In genomic region chr3:177795866-177796265, GRCh38 we compare ENCODE assay signal across 18 cellular contexts.
DNase-seq lines count a peak whose midpoint lies in the region; TF ChIP-seq lines count a peak whose summit lies in the region.
"Had no signal": no experiment of that assay in that cellular context is flagged by ENCODE, and none has a peak within 500 bp of the region (broad histone marks: within the 10 kb centered on the region; RNA-seq: fewer than 3 reads in every experiment).

No MANE protein-coding gene starts in this region.

- H3K9me3 Mint-ChIP-seq in activated naive CD4-positive, alpha-beta T cell treated with anti-CD3 and anti-CD28 coated beads for 36 hours = no peaks in the 10 kb centered on the region
- peaks cover 5% of the 10 kb centered on the region for H3K9me3 Mint-ChIP-seq in activated naive CD8-positive, alpha-beta T cell treated with anti-CD3 and anti-CD28 coated beads for 36 hours
- H3K9me3 Mint-ChIP-seq: CD8-positive, alpha-beta memory T cell had no signal

- H3K27me3 ChIP-seq in neuronal stem cell (ENCODE audit: control insufficient read depth in 3 of 3, insufficient read depth in 3 of 3, low read depth in 1 of 3, low read length in 3 of 3) (no peaks in the 10 kb centered on the region), tibial nerve (no peaks in the 10 kb centered on the region)
- H3K27me3 ChIP-seq: Peyer's patch had no signal

- H3K18ac ChIP-seq in neuronal stem cell (ENCODE audit: low read length) = no peak overlapping the region

- H2AFZ ChIP-seq in neuronal stem cell (ENCODE audit: low read length) = peak overlapping the region; percentile 64

- no peak for TF ChIP-seq EP300 in tibial nerve (IDR thresholded peaks at IDR 0.05)

- H3K27me3 Mint-ChIP-seq in activated naive CD4-positive, alpha-beta T cell treated with anti-CD3 and anti-CD28 coated beads for 36 hours (ENCODE audit: low read depth) = no peaks in the 10 kb centered on the region
- H3K27me3 Mint-ChIP-seq in activated naive CD8-positive, alpha-beta T cell treated with anti-CD3 and anti-CD28 coated beads for 36 hours = no peaks in the 10 kb centered on the region
- H3K27me3 Mint-ChIP-seq: CD8-positive, alpha-beta memory T cell had no signal

- H3K4me1 Mint-ChIP-seq in activated naive CD4-positive, alpha-beta T cell treated with anti-CD3 and anti-CD28 coated beads for 36 hours (ENCODE audit: low read depth) = peaks cover 33% of the 10 kb centered on the region
- peaks cover 25% of the 10 kb centered on the region for H3K4me1 Mint-ChIP-seq in activated naive CD8-positive, alpha-beta T cell treated with anti-CD3 and anti-CD28 coated beads for 36 hours

- H3K23ac ChIP-seq in neuronal stem cell (ENCODE audit: low read depth, low read length, poor library complexity) = no peak overlapping the region

- CTCF ChIA-PET in activated naive CD4-positive, alpha-beta T cell treated with anti-CD3 and anti-CD28 coated beads for 36 hours (lab: Charles Lee) = no interaction called here
- CTCF ChIA-PET in HEK293T (lab: Yijun Ruan, JAX) = no interaction called here

- H3K9me3 ChIP-seq in neuronal stem cell (replicated peaks in 1 of 2; ENCODE audit: control insufficient read depth in 2 of 2, insufficient read depth in 1 of 2, low read depth in 1 of 2, low read length in 2 of 2) = no peaks in the 10 kb centered on the region
- H3K9me3 ChIP-seq in tibial nerve = no peaks in the 10 kb centered on the region
- H3K9me3 ChIP-seq: Peyer's patch had no signal

- intact Hi-C loops in activated naive CD4-positive, alpha-beta T cell treated with anti-CD3 and anti-CD28 coated beads for 36 hours (cut with micrococcal nuclease) = loop anchor here (1.0 kb wide), 3 partner anchors 9 to 376 kb away; no protein-coding TSS in a partner anchor
- intact Hi-C loops in cardiac septum (cut with DNase I) = no loop called here

- H3K27ac ChIP-seq in neuronal stem cell (replicated peaks; ENCODE audit: low read length) (no peak overlapping the region), tibial nerve (no peak overlapping the region)
- H3K27ac ChIP-seq: KMS-11, Peyer's patch had no signal

- H3K4me3 Mint-ChIP-seq in activated naive CD4-positive, alpha-beta T cell treated with anti-CD3 and anti-CD28 coated beads for 36 hours = no peak overlapping the region
- no peak overlapping the region for H3K4me3 Mint-ChIP-seq in activated naive CD8-positive, alpha-beta T cell treated with anti-CD3 and anti-CD28 coated beads for 36 hours
- H3K4me3 Mint-ChIP-seq: CD8-positive, alpha-beta memory T cell had no signal

- H2BK12ac ChIP-seq in neuronal stem cell (ENCODE audit: low read length) = no peak overlapping the region

- no peak overlapping the region for H3K14ac ChIP-seq in neuronal stem cell (ENCODE audit: low read length)

- no peak for TF ChIP-seq CTCF in tibial nerve (IDR thresholded peaks at IDR 0.05)

- peak overlapping the region; percentile 87 for H3K27ac Mint-ChIP-seq in activated naive CD4-positive, alpha-beta T cell treated with anti-CD3 and anti-CD28 coated beads for 36 hours
- peak overlapping the region; percentile 87 for H3K27ac Mint-ChIP-seq in activated naive CD8-positive, alpha-beta T cell treated with anti-CD3 and anti-CD28 coated beads for 36 hours
- H3K27ac Mint-ChIP-seq: CD8-positive, alpha-beta memory T cell had no signal

- H3K4me3 ChIP-seq in neuronal stem cell (ENCODE audit: low read length in 2 of 2) (no peak overlapping the region), tibial nerve (no peak overlapping the region)
- H3K4me3 ChIP-seq: Peyer's patch had no signal

- no peak for DNase-seq in activated naive CD4-positive, alpha-beta T cell treated with anti-CD3 and anti-CD28 coated beads for 36 hours
- DNase-seq in activated naive CD4-positive, alpha-beta T cell treated with Interleukin-2 at 50 U/mL for 16 hours = no peak
- DNase-seq in activated naive CD8-positive, alpha-beta T cell treated with anti-CD3 and anti-CD28 coated beads for 36 hours = no peak
- DNase-seq in neuronal stem cell (ENCODE audit: low spot score) (no peak), HEK293T (ENCODE audit: extremely low spot score) (no peak), tibial nerve (ENCODE audit: low spot score in 2 of 2) (no peak), cardiac septum (ENCODE audit: low spot score) (no peak)
- DNase-seq: ACHN; C1 segment of cervical spinal cord; CD8-positive, alpha-beta memory T cell; MV-4-11; NCI-H1694 treated with DMSO at 0.1 percent for 48 hours; NCI-H2107; NCI-H510A; NCI-H748 treated with DMSO at 0.1 percent for 48 hours; NK-92 treated with Interleukin-12 subunit alpha and Interleukin-12 subunit beta, amount 100 ng/mL, for 24 hours; Peyer's patch had no signal

- H3K36me3 ChIP-seq in neuronal stem cell (replicated peaks in 1 of 2; ENCODE audit: control insufficient read depth in 2 of 2, insufficient read depth in 2 of 2, low read length in 2 of 2) (no peaks in the 10 kb centered on the region), tibial nerve (no peaks in the 10 kb centered on the region)
- H3K36me3 ChIP-seq: Peyer's patch had no signal

- TF ChIP-seq POLR2A in tibial nerve (IDR thresholded peaks at IDR 0.05) = no peak

- no peaks in the 10 kb centered on the region for H3K36me3 Mint-ChIP-seq in activated naive CD4-positive, alpha-beta T cell treated with anti-CD3 and anti-CD28 coated beads for 36 hours (ENCODE audit: low read depth)
- peaks cover 9% of the 10 kb centered on the region for H3K36me3 Mint-ChIP-seq in activated naive CD8-positive, alpha-beta T cell treated with anti-CD3 and anti-CD28 coated beads for 36 hours

- no peak overlapping the region for H2BK5ac ChIP-seq in neuronal stem cell (ENCODE audit: low read length)

- H3K4me1 ChIP-seq in neuronal stem cell (ENCODE audit: control insufficient read depth in 2 of 2, insufficient read depth in 1 of 2, low read depth in 1 of 2, low read length in 2 of 2) (no peaks in the 10 kb centered on the region), tibial nerve (no peaks in the 10 kb centered on the region)
- H3K4me1 ChIP-seq: Peyer's patch had no signal

- no peak overlapping the region for H4K8ac ChIP-seq in neuronal stem cell (ENCODE audit: low read depth, low read length)

- no peak overlapping the region for H2BK120ac ChIP-seq in neuronal stem cell (ENCODE audit: low read depth, low read length)

- no peak overlapping the region for H2AK5ac ChIP-seq in neuronal stem cell (ENCODE audit: low read depth, low read length)

- H3K4ac ChIP-seq in neuronal stem cell (ENCODE audit: low read length) = no peak overlapping the region

- H4K91ac ChIP-seq in neuronal stem cell (ENCODE audit: low read depth, low read length, poor library complexity) = no peak overlapping the region

- H3K79me1 ChIP-seq in neuronal stem cell (ENCODE audit: low read depth, low read length) = no peaks in the 10 kb centered on the region

- POLR2A ChIA-PET in HEK293T (lab: Yijun Ruan, JAX) = no interaction called here

- no peak overlapping the region for H3K9ac ChIP-seq in neuronal stem cell (ENCODE audit: low read depth, low read length, poor library complexity)
- H3K9ac ChIP-seq: KMS-11 had no signal

- H2BK15ac ChIP-seq in neuronal stem cell (ENCODE audit: low read length) = no peak overlapping the region

- no peak overlapping the region for H3K4me2 ChIP-seq in neuronal stem cell (ENCODE audit: insufficient read depth, low read length, poor library complexity, severe bottlenecking)
- H3K4me2 ChIP-seq: KMS-11 had no signal

TF ChIP-seq in HEK293T, 16 proteins besides CTCF, POLR2A, EP300 and RAD21:
- TF ChIP-seq FOXK2 (IDR thresholded peaks at IDR 0.05) (no peak), LEF1 (IDR thresholded peaks at IDR 0.05; ENCODE audit: borderline replicate concordance) (no peak), NFRKB (IDR thresholded peaks at IDR 0.05) (no peak), ZNF384 (IDR thresholded peaks at IDR 0.05) (no peak), ARNT (IDR thresholded peaks at IDR 0.05) (no peak)
